1 cellular context compared by ENCODE assay signal in genomic region chr19:48553676-48554384, GRCh38.
TF ChIP-seq lines count a peak whose summit lies in the region.

No MANE protein-coding gene starts in this region.

TF ChIP-seq in HepG2, 621 proteins besides CTCF, POLR2A, EP300 and RAD21 (continues in another document):
- TF ChIP-seq NR2F6 (IDR thresholded peaks at IDR 0.05), result peak; percentile 82
- peak; percentile 76 for TF ChIP-seq NR2F6 (CRISPR knock-in tag; IDR thresholded peaks at IDR 0.05)
- TF ChIP-seq SYNCRIP (IDR thresholded peaks at IDR 0.05; ENCODE audit: insufficient read depth, low read depth, low read length), result no peak
- peak; percentile 69 for TF ChIP-seq THAP11 (CRISPR knock-in tag; IDR thresholded peaks at IDR 0.05)
- peak; percentile 79; the same call in 1 of the 2 replicates for TF ChIP-seq RXRA (CRISPR knock-in tag; IDR thresholded peaks at IDR 0.05)
- peak; percentile 50; the same call in 1 of the 2 replicates for TF ChIP-seq HNF4A (CRISPR knock-in tag; IDR thresholded peaks at IDR 0.05)
- peak; percentile 57; the same call in 1 of the 2 replicates for TF ChIP-seq HMG20A (CRISPR knock-in tag; IDR thresholded peaks at IDR 0.05; ENCODE audit: borderline replicate concordance)
- peak; percentile 83 for TF ChIP-seq ESRRA (CRISPR knock-in tag; IDR thresholded peaks at IDR 0.05; ENCODE audit: low read depth)
- TF ChIP-seq NR2C2 (CRISPR knock-in tag; IDR thresholded peaks at IDR 0.05; ENCODE audit: borderline replicate concordance), result peak; percentile 50; the same call in 1 of the 2 replicates
- no peak for TF ChIP-seq ZNF800 (CRISPR knock-in tag; IDR thresholded peaks at IDR 0.05)
- 0 out of 2 replicates have a peak, but pooled peaks have one; percentile 18 for TF ChIP-seq ZNF574 (CRISPR knock-in tag; IDR thresholded peaks at IDR 0.05)
- peak in 1 of 2 experiments; percentile 69; a peak in 2 of 4 replicates for TF ChIP-seq ATF4 (CRISPR knock-in tag; IDR thresholded peaks at IDR 0.05)
- TF ChIP-seq RFX3 (CRISPR knock-in tag; IDR thresholded peaks at IDR 0.05), result no peak
- TF ChIP-seq HOXA5 (CRISPR knock-in tag; IDR thresholded peaks at IDR 0.05), result no peak
- TF ChIP-seq ZNF644 (CRISPR knock-in tag; IDR thresholded peaks at IDR 0.05; ENCODE audit: low read depth), result 0 out of 2 replicates have a peak, but pooled peaks have one; percentile 10
- TF ChIP-seq RARA (CRISPR knock-in tag; IDR thresholded peaks at IDR 0.05), result peak; percentile 65
- TF ChIP-seq NCOA2 (CRISPR knock-in tag; IDR thresholded peaks at IDR 0.05), result peak; percentile 72
- TF ChIP-seq ZNF362 (CRISPR knock-in tag; IDR thresholded peaks at IDR 0.05; ENCODE audit: borderline replicate concordance), result peak; percentile 76; the same call in 1 of the 2 replicates
- TF ChIP-seq SAP130 (CRISPR knock-in tag; IDR thresholded peaks at IDR 0.05; ENCODE audit: low read depth), result peak; percentile 47
- TF ChIP-seq TFAP4 (IDR thresholded peaks at IDR 0.05; ENCODE audit: borderline replicate concordance, low read depth), result peak; percentile 86
- no peak for TF ChIP-seq FOXK2 (IDR thresholded peaks at IDR 0.05)
- no peak for TF ChIP-seq CREB3 (CRISPR knock-in tag; IDR thresholded peaks at IDR 0.05)
- TF ChIP-seq ZMYM3 (CRISPR knock-in tag; IDR thresholded peaks at IDR 0.05), result peak; percentile 88
- TF ChIP-seq HMG20B (CRISPR knock-in tag; conservative IDR thresholded peaks at IDR 0.05), result no peak
- TF ChIP-seq RXRB (CRISPR knock-in tag; IDR thresholded peaks at IDR 0.05; ENCODE audit: borderline replicate concordance), result peak; percentile 62; the same call in 1 of the 2 replicates
- 0 out of 2 replicates have a peak, but pooled peaks have one; percentile 49 for TF ChIP-seq HMGXB3 (CRISPR knock-in tag; IDR thresholded peaks at IDR 0.05; ENCODE audit: borderline replicate concordance)
- TF ChIP-seq ZNF143 (CRISPR knock-in tag; IDR thresholded peaks at IDR 0.05), result peak; percentile 24; the same call in 1 of the 2 replicates
- TF ChIP-seq ZBTB39 (CRISPR knock-in tag; IDR thresholded peaks at IDR 0.05), result no peak
- TF ChIP-seq CEBPG (CRISPR knock-in tag; IDR thresholded peaks at IDR 0.05), result peak; percentile 80
- peak; percentile 39 for TF ChIP-seq ZNF687 (CRISPR knock-in tag; IDR thresholded peaks at IDR 0.05)
- TF ChIP-seq ZNF652 (CRISPR knock-in tag; IDR thresholded peaks at IDR 0.05; ENCODE audit: borderline replicate concordance, low read depth), result no peak
- TF ChIP-seq XRCC5 (optimal IDR thresholded peaks at IDR 0.05; ENCODE audit: low read length), result peak; percentile 44
- TF ChIP-seq TEAD3 (CRISPR knock-in tag; optimal IDR thresholded peaks at IDR 0.05; ENCODE audit: borderline replicate concordance), result peak; percentile 32
- 0 out of 2 replicates have a peak, but pooled peaks have one; percentile 18 for TF ChIP-seq CREB1 (IDR thresholded peaks at IDR 0.05)
- peak; percentile 57; the same call in 1 of the 2 replicates for TF ChIP-seq CREB1 (CRISPR knock-in tag; IDR thresholded peaks at IDR 0.05)
- TF ChIP-seq NR2F1 (CRISPR knock-in tag; IDR thresholded peaks at IDR 0.05), result peak; percentile 46 to 57; a peak in 3 of 4 replicates
- no peak for TF ChIP-seq ZNF136 (CRISPR knock-in tag; IDR thresholded peaks at IDR 0.05; ENCODE audit: low read depth)
- TF ChIP-seq ZSCAN22 (CRISPR knock-in tag; IDR thresholded peaks at IDR 0.05), result no peak
- TF ChIP-seq IKZF5 (CRISPR knock-in tag; IDR thresholded peaks at IDR 0.05), result peak; percentile 37; the same call in 1 of the 2 replicates
